1 cellular context compared by ENCODE assay signal in genomic region chr5:169107316-169107715, GRCh38.
TF ChIP-seq lines count a peak whose summit lies in the region.

No MANE protein-coding gene starts in this region.

TF ChIP-seq in GM23338, 12 proteins besides CTCF, POLR2A, EP300 and RAD21 (continued from another document):
- TF ChIP-seq ZNF462 (CRISPR knock-in tag; IDR thresholded peaks at IDR 0.05) (no peak), NANOG (IDR thresholded peaks at IDR 0.05; ENCODE audit: borderline replicate concordance) (no peak), ZNF114 (CRISPR knock-in tag; IDR thresholded peaks at IDR 0.05) (no peak), STAT1 (IDR thresholded peaks at IDR 0.05; ENCODE audit: unreplicated experiment) (no peak), EZH2phosphoT487 (IDR thresholded peaks at IDR 0.05; ENCODE audit: unreplicated experiment) (no peak), CREB1 (CRISPR knock-in tag; IDR thresholded peaks at IDR 0.05; ENCODE audit: low read depth) (no peak)
TF ChIP-seq in GM23338: peak in this region for 0.
